25 cellular contexts compared by ENCODE assay signal in genomic region chr1:6090996-6091822, GRCh38.
"Had no signal": no experiment of that assay in that cellular context is flagged by ENCODE, and none has a peak within 500 bp of the region (broad histone marks: within the 10 kb centered on the region; RNA-seq: fewer than 3 reads in every experiment).

No MANE protein-coding gene starts in this region.

- H3K9ac ChIP-seq: neural progenitor cell, parathyroid adenoma had no signal

- H3K4me1 ChIP-seq: foreskin keratinocyte, left ventricle myocardium inferior, lower lobe of right lung, neural progenitor cell, parathyroid adenoma, psoas muscle, right lobe of liver, upper lobe of right lung had no signal

- H3K27me3 ChIP-seq: foreskin keratinocyte, hepatocyte, neural progenitor cell, right lobe of liver, testis, tibial nerve, upper lobe of right lung had no signal

- H2AFZ ChIP-seq: hepatocyte, neural progenitor cell, parathyroid adenoma had no signal

- H3K27ac Mint-ChIP-seq: endodermal cell; memory B cell; mesothelial cell of epicardium; natural killer cell; neural progenitor cell; stimulated activated memory B cell treated with anti-CD40 and anti-IgM and Interleukin-4, amounts not matched to agents 10 μg/mL and 1 μg/mL and 100 μg/mL, for 72 hours had no signal

- H3K9me3 ChIP-seq: left ventricle myocardium inferior, lower lobe of right lung, psoas muscle, right lobe of liver, testis, tibial nerve, upper lobe of right lung had no signal

- H3K4me3 ChIP-seq: coronary artery, hepatocyte, left ventricle myocardium inferior, lower lobe of right lung, neural progenitor cell, psoas muscle, right lobe of liver, testis, tibial nerve, upper lobe of right lung had no signal

- ATAC-seq: foreskin keratinocyte; left cardiac atrium; lower lobe of right lung; natural killer cell; psoas muscle; right lobe of liver; stimulated activated memory B cell treated with anti-CD40 and anti-IgM and Interleukin-4, amounts not matched to agents 10 μg/mL and 1 μg/mL and 100 μg/mL, for 72 hours; stimulated activated naive CD8-positive, alpha-beta T cell treated with anti-CD3 and anti-CD28 coated beads, Interleukin-15, amount 100 ng/mL, for 72 hours; upper lobe of right lung had no signal

- H3K36me3 ChIP-seq: left ventricle myocardium inferior, neural progenitor cell, right lobe of liver had no signal

- H3K27me3 Mint-ChIP-seq: memory B cell; stimulated activated memory B cell treated with anti-CD40 and anti-IgM and Interleukin-4, amounts not matched to agents 10 μg/mL and 1 μg/mL and 100 μg/mL, for 72 hours; stimulated activated naive CD8-positive, alpha-beta T cell treated with anti-CD3 and anti-CD28 coated beads, Interleukin-15, amount 100 ng/mL, for 72 hours had no signal

- H3K9me3 Mint-ChIP-seq: endodermal cell; memory B cell; mesothelial cell of epicardium; natural killer cell; neural progenitor cell; stimulated activated memory B cell treated with anti-CD40 and anti-IgM and Interleukin-4, amounts not matched to agents 10 μg/mL and 1 μg/mL and 100 μg/mL, for 72 hours; stimulated activated naive CD8-positive, alpha-beta T cell treated with anti-CD3 and anti-CD28 coated beads, Interleukin-15, amount 100 ng/mL, for 72 hours had no signal

- H3K4me3 Mint-ChIP-seq: endodermal cell; memory B cell; mesothelial cell of epicardium; natural killer cell; neural progenitor cell; stimulated activated memory B cell treated with anti-CD40 and anti-IgM and Interleukin-4, amounts not matched to agents 10 μg/mL and 1 μg/mL and 100 μg/mL, for 72 hours; stimulated activated naive CD8-positive, alpha-beta T cell treated with anti-CD3 and anti-CD28 coated beads, Interleukin-15, amount 100 ng/mL, for 72 hours had no signal

- H3K4me1 Mint-ChIP-seq: endodermal cell; memory B cell; stimulated activated memory B cell treated with anti-CD40 and anti-IgM and Interleukin-4, amounts not matched to agents 10 μg/mL and 1 μg/mL and 100 μg/mL, for 72 hours had no signal

- H3K36me3 Mint-ChIP-seq: mesothelial cell of epicardium, neural progenitor cell had no signal

- DNase-seq: effector CD4-positive, alpha-beta T cell; endodermal cell; erythroblast; foreskin keratinocyte; left cardiac atrium; left ventricle myocardium inferior; natural killer cell; occipital lobe; retina; right lobe of liver; stimulated activated CD4-positive, alpha-beta T cell treated with anti-CD3 and anti-CD28 coated beads, Interleukin-4, amount 100 ng/mL, for 1 hour; stimulated activated CD8-positive, alpha-beta memory T cell treated with anti-CD3 and anti-CD28 coated beads, Interleukin-4, amount 100 ng/mL, for 48 hours; stimulated activated naive CD8-positive, alpha-beta T cell treated with anti-CD3 and anti-CD28 coated beads, Interleukin-15, amount 100 ng/mL, for 72 hours; testis; upper lobe of right lung had no signal

- H3K4me2 ChIP-seq: hepatocyte, neural progenitor cell had no signal

- H3K27ac ChIP-seq: coronary artery, foreskin keratinocyte, hepatocyte, left ventricle myocardium inferior, lower lobe of right lung, neural progenitor cell, parathyroid adenoma, psoas muscle, right lobe of liver, testis, tibial nerve, upper lobe of right lung had no signal
